In genomic region chr1:51506537-51506936, GRCh38 we compare ENCODE assay signal across 8 cellular contexts. TPM values are rescaled to one million over a fixed set of nuclear protein-coding genes. Genes with fewer than 3 reads are reported as not detected.
DNase-seq lines count a peak whose midpoint lies in the region; ATAC-seq and TF ChIP-seq lines count a peak whose summit lies in the region.

No MANE protein-coding gene starts in this region.

- H3K27ac Mint-ChIP-seq in osteocyte (ENCODE audit: unreplicated experiment) = peak overlapping the region; percentile 59

- H3K9me3 Mint-ChIP-seq in osteocyte (ENCODE audit: unreplicated experiment) = no peaks in the 10 kb centered on the region

- H3K4me1 ChIP-seq in effector memory CD4-positive, alpha-beta T cell (ENCODE audit: control insufficient read depth, insufficient read depth, low read length, poor library complexity, severe bottlenecking) = no peaks in the 10 kb centered on the region

- peaks cover 10% of the 10 kb centered on the region for H3K36me3 Mint-ChIP-seq in osteocyte (ENCODE audit: unreplicated experiment)

- no peaks in the 10 kb centered on the region for H3K27me3 Mint-ChIP-seq in osteocyte (ENCODE audit: unreplicated experiment)

- ATAC-seq in HG02852 (IDR thresholded peaks at IDR 0.05; ENCODE audit: unreplicated experiment) = peak; percentile 40
- ATAC-seq in GM19023 (IDR thresholded peaks at IDR 0.05; ENCODE audit: unreplicated experiment) = no peak

- no peak overlapping the region for H3K27ac ChIP-seq in effector memory CD4-positive, alpha-beta T cell (ENCODE audit: insufficient read depth, low read length, poor library complexity, severe bottlenecking)

- DNase-seq in EL = peak; percentile 68
- DNase-seq in cardiac fibroblast (ENCODE audit: low read depth in 2 of 2) = peak; percentile 93 to 97
- DNase-seq in osteocyte (ENCODE audit: extremely low spot score, unreplicated experiment) = no peak
- no peak for DNase-seq in activated gamma-delta T cell (lab: John Stamatoyannopoulos, UW)
- DNase-seq in effector memory CD4-positive, alpha-beta T cell = no peak
- DNase-seq in GF-D8 (lab: John Stamatoyannopoulos, UW) = no peak

- no peak for TF ChIP-seq CTCF in cardiac fibroblast (IDR thresholded peaks at IDR 0.05; ENCODE audit: low read depth, low read length)
- no peak for TF ChIP-seq CTCF in osteocyte (IDR thresholded peaks at IDR 0.05)

- no peaks in the 10 kb centered on the region for H3K27me3 ChIP-seq in effector memory CD4-positive, alpha-beta T cell (replicated peaks; ENCODE audit: control insufficient read depth, insufficient read depth, low read length, poor library complexity, severe bottlenecking)

- H3K4me1 Mint-ChIP-seq in osteocyte (ENCODE audit: unreplicated experiment) = peaks cover 35% of the 10 kb centered on the region

- H3K9me3 ChIP-seq in effector memory CD4-positive, alpha-beta T cell (ENCODE audit: control insufficient read depth, low read length) = no peaks in the 10 kb centered on the region

- peak overlapping the region in 1 of 2 donors; percentile 4 for H3K4me3 ChIP-seq in cardiac fibroblast (replicated peaks in 1 of 2; ENCODE audit: low read depth in 2 of 2, low read length in 2 of 2)
- no peak overlapping the region for H3K4me3 ChIP-seq in effector memory CD4-positive, alpha-beta T cell (ENCODE audit: insufficient read depth, low read depth, low read length, poor library complexity, severe bottlenecking)

- H3K4me3 Mint-ChIP-seq in osteocyte (ENCODE audit: unreplicated experiment) = peak overlapping the region; percentile 67

- peaks cover 4% of the 10 kb centered on the region for H3K36me3 ChIP-seq in effector memory CD4-positive, alpha-beta T cell (ENCODE audit: control insufficient read depth, insufficient read depth, low read length)

RNA-seq across cellular contexts. Expression of gene EPS15, which starts 12.5 kb away (rescaled TPM):
- total RNA-seq in osteocyte = 62.4 and 64.8 TPM in 2 replicates

Comparison
In these comparisons a context has a peak if more than half of its experiments do, and no peak if none do; other contexts are left out.
1. DNase-seq: peak in EL (single experiment) and cardiac fibroblast (2 of 2); none in osteocyte (single experiment), activated gamma-delta T cell (single experiment), effector memory CD4-positive, alpha-beta T cell (0 of 3) and GF-D8 (single experiment).